In genomic region chr2:241890524-241891235, GRCh38 we compare ENCODE assay signal across 1 cellular context.
A peak's percentile ranks its signal among the peaks of the same experiment; 100 is the strongest.
TF ChIP-seq lines count a peak whose summit lies in the region.

No MANE protein-coding gene starts in this region.

TF ChIP-seq in H1, 55 proteins besides CTCF, POLR2A, EP300 and RAD21:
- TF ChIP-seq TCF12 (IDR thresholded peaks at IDR 0.05; ENCODE audit: low read depth, low read length) (no peak), HDAC2 (IDR thresholded peaks at IDR 0.05; ENCODE audit: borderline replicate concordance in 1 of 2, low read depth in 2 of 2, low read length in 2 of 2) (0 out of 4 replicates have a peak, but pooled peaks of 1 of the 2 experiments have one; percentile 13), TEAD4 (IDR thresholded peaks at IDR 0.05; ENCODE audit: low read depth, low read length) (peak; percentile 65)
